Comparison of ENCODE assay signal across 10 cellular contexts in the genomic region with DNA sequence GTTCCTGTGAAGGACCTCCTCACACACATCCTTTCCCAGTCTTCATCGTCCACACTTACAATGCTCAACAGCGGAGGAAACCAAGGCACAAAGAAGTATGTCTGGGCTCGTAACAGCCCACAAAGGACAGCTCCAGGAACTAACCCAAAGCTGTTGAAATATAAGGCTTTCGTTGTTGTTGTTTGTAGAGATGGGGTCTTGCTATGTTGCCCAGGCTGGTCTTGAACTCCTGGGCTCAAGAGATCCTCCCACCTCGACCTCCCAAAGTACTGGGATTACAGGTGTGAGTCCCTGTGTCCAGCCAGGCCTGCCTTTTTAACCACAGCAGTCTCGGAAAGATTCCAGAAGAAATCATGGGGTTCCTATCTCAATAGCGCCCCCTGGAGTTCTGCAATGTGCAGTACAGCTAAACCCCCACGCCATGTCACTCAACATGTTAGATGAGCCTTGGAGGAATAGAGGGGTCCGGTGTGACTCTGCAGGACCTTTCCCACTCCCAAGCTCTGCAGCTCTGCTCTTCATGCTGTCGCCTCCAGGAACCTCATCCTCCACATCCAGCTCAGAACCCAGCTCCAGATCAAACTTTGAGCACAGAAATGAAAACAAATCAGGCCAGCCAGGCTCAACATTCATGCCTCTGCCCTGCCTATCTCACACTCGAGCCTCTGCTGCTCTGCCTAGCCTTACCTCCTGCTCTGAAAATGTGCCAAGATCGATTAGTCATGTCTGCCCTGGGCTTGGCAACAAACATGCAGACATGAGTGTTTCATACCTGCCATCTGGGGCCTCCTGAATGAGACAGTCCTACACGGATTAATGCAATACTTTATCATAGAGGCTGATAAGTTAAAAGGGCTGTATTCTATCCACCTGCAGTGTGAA. TPM values are rescaled to one million over a fixed set of nuclear protein-coding genes. Genes with fewer than 3 reads are reported as not detected.
DNase-seq lines count a peak whose midpoint lies in the region; ATAC-seq, FAIRE-seq and TF ChIP-seq lines count a peak whose summit lies in the region.
"Had no signal": no experiment of that assay in that cellular context is flagged by ENCODE, and none has a peak within 500 bp of the region (broad histone marks: within the 10 kb centered on the region; RNA-seq: fewer than 3 reads in every experiment).

No MANE protein-coding gene starts in this region.

- no peak overlapping the region for H3K4me3 Mint-ChIP-seq in Caco-2 (ENCODE audit: unreplicated experiment)
- no peak overlapping the region for H3K4me3 Mint-ChIP-seq in chondrocyte (ENCODE audit: unreplicated experiment)
- H3K4me3 Mint-ChIP-seq in nephron = no peak overlapping the region
- H3K4me3 Mint-ChIP-seq: natural killer cell treated with Interleukin-12 subunit alpha and Interleukin-12 subunit beta and Interleukin-15 and Interleukin-18, amount 100 ng/mL, for 72 hours; T-helper 1 cell treated with Interleukin-12 subunit alpha and Interleukin-12 subunit beta and Interleukin-4 antibody, amounts not matched to agents 30 μg/mL and 1 μg/mL, for 36 hours had no signal

- no peak overlapping the region for H3K4me3 ChIP-seq in Caco-2 (ENCODE audit: low read depth, low read length)

- no peaks in the 10 kb centered on the region for H3K4me1 ChIP-seq in Caco-2

- intact Hi-C loops in Caco-2 (cut with micrococcal nuclease; ENCODE audit: unreplicated experiment) = no loop called here

- H3K27ac Mint-ChIP-seq in Caco-2 (ENCODE audit: unreplicated experiment) (no peak overlapping the region), chondrocyte (ENCODE audit: unreplicated experiment) (no peak overlapping the region), nephron (no peak overlapping the region)
- H3K27ac Mint-ChIP-seq: natural killer cell treated with Interleukin-12 subunit alpha and Interleukin-12 subunit beta and Interleukin-15 and Interleukin-18, amount 100 ng/mL, for 72 hours; T-helper 1 cell treated with Interleukin-12 subunit alpha and Interleukin-12 subunit beta and Interleukin-4 antibody, amounts not matched to agents 30 μg/mL and 1 μg/mL, for 36 hours had no signal

- POLR2A ChIA-PET in Caco-2 (lab: Charles Lee) = no interaction called here

- no peak for FAIRE-seq in frontal cortex (lab: Jason Lieb, UNC)

- H3K4me1 Mint-ChIP-seq in Caco-2 (ENCODE audit: low read depth, unreplicated experiment) (peaks cover 6% of the 10 kb centered on the region), chondrocyte (ENCODE audit: low read depth) (peaks cover 7% of the 10 kb centered on the region), nephron (no peaks in the 10 kb centered on the region)

- BruUV-seq in Caco-2 (replicated peaks; lab: Mats Ljungman, UMichigan) = no TSS peak

- ATAC-seq in HG02938 (IDR thresholded peaks at IDR 0.05; ENCODE audit: unreplicated experiment) (no peak), HG02885 (IDR thresholded peaks at IDR 0.05; ENCODE audit: poor library complexity, unreplicated experiment) (no peak)

- H3K9me3 ChIP-seq in Caco-2 = no peaks in the 10 kb centered on the region

- H3K9me3 Mint-ChIP-seq in Caco-2 (ENCODE audit: unreplicated experiment) = no peaks in the 10 kb centered on the region
- H3K9me3 Mint-ChIP-seq in chondrocyte (ENCODE audit: low read depth) = no peaks in the 10 kb centered on the region
- peaks cover 2% of the 10 kb centered on the region for H3K9me3 Mint-ChIP-seq in nephron
- H3K9me3 Mint-ChIP-seq: natural killer cell treated with Interleukin-12 subunit alpha and Interleukin-12 subunit beta and Interleukin-15 and Interleukin-18, amount 100 ng/mL, for 72 hours; T-helper 1 cell treated with Interleukin-12 subunit alpha and Interleukin-12 subunit beta and Interleukin-4 antibody, amounts not matched to agents 30 μg/mL and 1 μg/mL, for 36 hours had no signal

- TF ChIP-seq CTCF in Caco-2 (IDR thresholded peaks at IDR 0.05; ENCODE audit: insufficient read depth in 1 of 2, low read depth in 1 of 2, low read length in 1 of 2, severe bottlenecking in 1 of 2, unreplicated experiment in 1 of 2) (peak; percentile 81 to 82), chondrocyte (IDR thresholded peaks at IDR 0.05) (peak; percentile 78), nephron (IDR thresholded peaks at IDR 0.05; ENCODE audit: unreplicated experiment in 3 of 3) (peak; percentile 36 to 54 (median 42))

- H3K27me3 Mint-ChIP-seq in Caco-2 (ENCODE audit: insufficient read depth, unreplicated experiment) (no peaks in the 10 kb centered on the region), chondrocyte (ENCODE audit: low read depth) (peaks cover 2% of the 10 kb centered on the region), nephron (ENCODE audit: low read depth) (peaks cover 15% of the 10 kb centered on the region)

- DNase-seq in Caco-2 (peak; percentile 61 to 63), HT-29 (ENCODE audit: low spot score) (peak; percentile 81), RPMI8226 (peak; percentile 55), chondrocyte (ENCODE audit: low spot score) (no peak), frontal cortex (ENCODE audit: low spot score in 2 of 2) (no peak)

- H3K36me3 ChIP-seq in Caco-2 (ENCODE audit: control insufficient read depth, insufficient read depth, low read length) = no peaks in the 10 kb centered on the region

- H3K36me3 Mint-ChIP-seq in Caco-2 (ENCODE audit: insufficient read depth, unreplicated experiment) (no peaks in the 10 kb centered on the region), chondrocyte (ENCODE audit: low read depth) (no peaks in the 10 kb centered on the region), nephron (ENCODE audit: low read depth) (no peaks in the 10 kb centered on the region)
- H3K36me3 Mint-ChIP-seq: natural killer cell treated with Interleukin-12 subunit alpha and Interleukin-12 subunit beta and Interleukin-15 and Interleukin-18, amount 100 ng/mL, for 72 hours had no signal

- no peaks in the 10 kb centered on the region; the same call in 1 of the 2 replicates for H3K27me3 ChIP-seq in Caco-2 (replicated peaks; ENCODE audit: control insufficient read depth, insufficient read depth, low read length)

- CTCF ChIA-PET in Caco-2 (lab: Charles Lee) = interaction anchor here (0.7 to 1.0 kb wide), 4 partner anchors 52 to 503 kb away, joined by 3 to 4 read pairs (median 3); no protein-coding TSS in a partner anchor

RNA-seq across cellular contexts. Expression of gene PLA2G4C, which starts 7.5 kb away (rescaled TPM):
- 1.5 and 2.4 TPM in 2 replicates for total RNA-seq in Caco-2 (2022)
- total RNA-seq in HT-29 (2014; rRNA removed; shearing (Covaris generic)) = 1.8 TPM in 1 of 2 replicates, not detected in the other
- 1.9 to 5.6 TPM (median 4.0 TPM) in 3 replicates for total RNA-seq in chondrocyte
- 11.4 TPM for total RNA-seq in frontal cortex

RNA-seq across cellular contexts. Expression of gene CABP5, which starts 59.2 kb away (rescaled TPM):
- total RNA-seq in Caco-2 (2022) (not detected in 2 replicates), chondrocyte (not detected in 3 replicates), frontal cortex (not detected)
- total RNA-seq in HT-29 (2014; rRNA removed; shearing (Covaris generic)) = not detected in 2 replicates
- total RNA-seq: natural killer cell treated with Interleukin-12 subunit alpha and Interleukin-12 subunit beta and Interleukin-15 and Interleukin-18, amount 100 ng/mL, for 72 hours had no signal

Comparison
In these comparisons a context has a peak if more than half of its experiments do, and no peak if none do; other contexts are left out.
1. DNase-seq: peak in Caco-2 (2 of 2), HT-29 (single experiment) and RPMI8226 (single experiment); none in chondrocyte (single experiment) and frontal cortex (0 of 2).
2. Peak in every context shown above with its lines, with median percentiles within 50 percentile points of each other: CTCF ChIP-seq.